17 cellular contexts compared by ENCODE assay signal in genomic region chr11:124584681-124585372, GRCh38. TPM values are rescaled to one million over a fixed set of nuclear protein-coding genes. Genes with fewer than 3 reads are reported as not detected.
DNase-seq lines count a peak whose midpoint lies in the region; ATAC-seq, FAIRE-seq and TF ChIP-seq lines count a peak whose summit lies in the region.
"Had no signal": no experiment of that assay in that cellular context is flagged by ENCODE, and none has a peak within 500 bp of the region (broad histone marks: within the 10 kb centered on the region; RNA-seq: fewer than 3 reads in every experiment).

No MANE protein-coding gene starts in this region.

- TF ChIP-seq CTCF in Loucy (conservative IDR thresholded peaks at IDR 0.05; ENCODE audit: low read length), result no peak
- no peak for TF ChIP-seq CTCF in H1 (IDR thresholded peaks at IDR 0.05; ENCODE audit: control extremely low read depth in 1 of 3, insufficient read depth in 1 of 3, low read depth in 1 of 3, low read length in 3 of 3)
- TF ChIP-seq CTCF in neural progenitor cell (IDR thresholded peaks at IDR 0.05), result no peak
- no peak for TF ChIP-seq CTCF in upper lobe of right lung (IDR thresholded peaks at IDR 0.05)

- no peak overlapping the region for H3K27ac Mint-ChIP-seq in neural progenitor cell
- H3K27ac Mint-ChIP-seq in activated CD4-positive, alpha-beta memory T cell treated with anti-CD3 and anti-CD28 coated beads for 36 hours, result no peak overlapping the region
- H3K27ac Mint-ChIP-seq: CD4-positive, alpha-beta memory T cell had no signal

- no peak overlapping the region for H4K8ac ChIP-seq in H1 (ENCODE audit: extremely low read depth, insufficient read depth, low read length)

- H3K79me2 ChIP-seq in Loucy (ENCODE audit: insufficient read depth, low read length) (no peaks in the 10 kb centered on the region), H1 (ENCODE audit: control insufficient read depth in 1 of 2, insufficient read depth in 2 of 2, low read length in 2 of 2) (no peaks in the 10 kb centered on the region), neural progenitor cell (ENCODE audit: low read depth) (no peaks in the 10 kb centered on the region)

- intact Hi-C loops in upper lobe of right lung (cut with DNase I), result no loop called here
- intact Hi-C loops in activated CD4-positive, alpha-beta memory T cell treated with anti-CD3 and anti-CD28 coated beads for 36 hours (cut with micrococcal nuclease), result loop anchor here (5.0 kb wide), 1 partner anchor 518 kb away; no protein-coding TSS in a partner anchor

- H4K5ac ChIP-seq in H1 (ENCODE audit: insufficient read length, low read depth, low read length), result no peak overlapping the region

- no peaks in the 10 kb centered on the region for H3K4me1 ChIP-seq in Loucy (ENCODE audit: insufficient read depth, low read length, poor library complexity, severe bottlenecking)
- peaks cover 0 to 3% (median 0%) of the 10 kb centered on the region in 4 experiments; a peak in 1 of 7 replicates for H3K4me1 ChIP-seq in H1 (replicated peaks in 1 of 4; ENCODE audit: control insufficient read depth in 3 of 4, insufficient read depth in 4 of 4, low read length in 3 of 4)
- no peaks in the 10 kb centered on the region for H3K4me1 ChIP-seq in neural progenitor cell
- no peaks in the 10 kb centered on the region for H3K4me1 ChIP-seq in upper lobe of right lung
- H3K4me1 ChIP-seq: BE2C had no signal

- DNase-seq in H1 (ENCODE audit: low read depth in 1 of 2, low spot score in 2 of 2), result no peak
- no peak for DNase-seq in neural progenitor cell (ENCODE audit: low spot score)
- no peak for DNase-seq in upper lobe of right lung
- no peak for DNase-seq in activated T-cell treated with anti-CD3 and anti-CD28 coated beads, Interleukin-2, amount 50 U/mL, for 4 hours
- DNase-seq in activated CD4-positive, alpha-beta memory T cell treated with anti-CD3 and anti-CD28 coated beads for 36 hours, result no peak
- DNase-seq: BE2C; CD4-positive, alpha-beta memory T cell; DMS79; H7; IMR-90 had no signal

- H3K56ac ChIP-seq in H1 (replicated peaks; ENCODE audit: insufficient read length, low read depth, low read length), result no peak overlapping the region

- H3K36me3 ChIP-seq in Loucy (ENCODE audit: insufficient read depth, low read length) (no peaks in the 10 kb centered on the region), H1 (ENCODE audit: control insufficient read depth in 2 of 4, insufficient read depth in 4 of 4, low read length in 3 of 4) (no peaks in the 10 kb centered on the region), neural progenitor cell (no peaks in the 10 kb centered on the region), upper lobe of right lung (no peaks in the 10 kb centered on the region)
- H3K36me3 ChIP-seq: BE2C had no signal

- no peak overlapping the region for H3K18ac ChIP-seq in H1 (ENCODE audit: extremely low read depth, low read length)

- no peak overlapping the region for H3K4me3 ChIP-seq in Loucy (ENCODE audit: low read length, poor library complexity, severe bottlenecking)
- H3K4me3 ChIP-seq in H1 (ENCODE audit: extremely low read depth in 1 of 4, insufficient read depth in 2 of 4, low read depth in 3 of 4, low read length in 4 of 4), result no peak overlapping the region
- no peak overlapping the region for H3K4me3 ChIP-seq in neural progenitor cell
- H3K4me3 ChIP-seq in upper lobe of right lung, result no peak overlapping the region
- H3K4me3 ChIP-seq: GM12878 had no signal

- H3K27me3 ChIP-seq in Loucy (ENCODE audit: insufficient read depth, low read length, poor library complexity, severe bottlenecking) (no peaks in the 10 kb centered on the region), H1 (replicated peaks in 1 of 4; ENCODE audit: control insufficient read depth in 3 of 4, extremely low read depth in 1 of 4, insufficient read depth in 3 of 4, low read length in 3 of 4) (no peaks in the 10 kb centered on the region), neural progenitor cell (no peaks in the 10 kb centered on the region), upper lobe of right lung (peaks cover 14% of the 10 kb centered on the region)

- ATAC-seq in upper lobe of right lung (peak; percentile 58), HG03571 (IDR thresholded peaks at IDR 0.05; ENCODE audit: unreplicated experiment) (no peak)
- ATAC-seq in activated T-cell treated with anti-CD3 and anti-CD28 coated beads, Interleukin-2, amount 50 U/mL, for 4 hours, result no peak
- ATAC-seq: GM12878 had no signal

- FAIRE-seq in H1 (lab: Jason Lieb, UNC), result no peak
- FAIRE-seq: A204.1, GM12878 had no signal

- H2BK5ac ChIP-seq in H1 (ENCODE audit: low read depth, low read length), result no peak overlapping the region

- H2BK120ac ChIP-seq in H1 (replicated peaks; ENCODE audit: low read depth, low read length), result no peak overlapping the region

- H3F3A ChIP-seq in Loucy (ENCODE audit: low read depth) (no peaks in the 10 kb centered on the region), neural progenitor cell (ENCODE audit: low read depth) (peaks cover under 1% of the 10 kb centered on the region)

- no peak overlapping the region for H3K14ac ChIP-seq in H1 (ENCODE audit: insufficient read length)

- H3K36me3 Mint-ChIP-seq in neural progenitor cell, result no peaks in the 10 kb centered on the region
- H3K36me3 Mint-ChIP-seq in activated T-cell treated with anti-CD3 and anti-CD28 coated beads, Interleukin-2, amount 50 U/mL, for 4 hours (ENCODE audit: insufficient read depth), result no peaks in the 10 kb centered on the region
- H3K36me3 Mint-ChIP-seq in activated CD4-positive, alpha-beta memory T cell treated with anti-CD3 and anti-CD28 coated beads for 36 hours, result no peaks in the 10 kb centered on the region
- H3K36me3 Mint-ChIP-seq: CD4-positive, alpha-beta memory T cell had no signal

- 72% methylated on average over 4 of the region's 4 CpGs; no CpG with 5 or more reads in 1 of the 2 experiments for WGBS in H1 (ENCODE audit: extremely low coverage in 1 of 2, insufficient coverage in 1 of 2, insufficient read length in 1 of 2, insufficient replicate concordance in 2 of 2, low coverage in 1 of 2, low lambda C conversion rate in 2 of 2, missing lambda C conversion rate in 1 of 2), 2 experiments

- TF ChIP-seq POLR2A in H1 (IDR thresholded peaks at IDR 0.05; ENCODE audit: control extremely low read depth in 1 of 2, low read depth in 2 of 2, low read length in 2 of 2), result no peak

- no peak for TF ChIP-seq EP300 in H1 (IDR thresholded peaks at IDR 0.05; ENCODE audit: borderline replicate concordance in 1 of 2, low read depth in 2 of 2, low read length in 2 of 2)

- H3K27me3 Mint-ChIP-seq in neural progenitor cell (ENCODE audit: insufficient read depth, low read depth), result no peaks in the 10 kb centered on the region
- H3K27me3 Mint-ChIP-seq in activated T-cell treated with anti-CD3 and anti-CD28 coated beads, Interleukin-2, amount 50 U/mL, for 4 hours (ENCODE audit: low read depth), result peaks cover 16% of the 10 kb centered on the region
- H3K27me3 Mint-ChIP-seq in activated CD4-positive, alpha-beta memory T cell treated with anti-CD3 and anti-CD28 coated beads for 36 hours, result peaks cover 15% of the 10 kb centered on the region

- no peaks in the 10 kb centered on the region for H3K23me2 ChIP-seq in H1 (ENCODE audit: low read depth, low read length)

- no peak overlapping the region for H2AK5ac ChIP-seq in H1 (ENCODE audit: low read depth, low read length)

- H2AFZ ChIP-seq in Loucy (ENCODE audit: low read length) (peak overlapping the region; percentile 73), H1 (ENCODE audit: low read length) (peak overlapping the region; percentile 68), neural progenitor cell (replicated peaks) (peak overlapping the region; percentile 34)

- no peak overlapping the region for H2BK15ac ChIP-seq in H1 (ENCODE audit: low read length)

- H3K79me1 ChIP-seq in H1 (ENCODE audit: low read depth, low read length), result no peaks in the 10 kb centered on the region

- POLR2A ChIA-PET in H1 (lab: Charles Lee; ENCODE audit: partially characterized antibody), result no interaction called here
- POLR2A ChIA-PET in activated CD4-positive, alpha-beta memory T cell treated with anti-CD3 and anti-CD28 coated beads for 36 hours (lab: Charles Lee), result no interaction called here

- TF ChIP-seq RAD21 in H1 (IDR thresholded peaks at IDR 0.05 in 1 of 2, conservative IDR thresholded peaks at IDR 0.05 in 1 of 2; ENCODE audit: low read depth in 2 of 2, low read length in 2 of 2), result no peak

- H4K91ac ChIP-seq in H1 (replicated peaks; ENCODE audit: insufficient read length, low read length), result no peak overlapping the region

- H3K4me2 ChIP-seq in Loucy (ENCODE audit: low read depth, low read length, poor library complexity, severe bottlenecking) (no peak overlapping the region), H1 (ENCODE audit: insufficient read depth in 1 of 2, low read depth in 2 of 2, low read length in 2 of 2) (no peak overlapping the region), neural progenitor cell (no peak overlapping the region)

- H4K20me1 ChIP-seq in Loucy (ENCODE audit: insufficient read depth, low read length, poor library complexity, severe bottlenecking) (no peaks in the 10 kb centered on the region), H1 (replicated peaks in 1 of 2; ENCODE audit: control insufficient read depth in 1 of 2, insufficient read depth in 2 of 2, low read length in 2 of 2) (no peaks in the 10 kb centered on the region), neural progenitor cell (ENCODE audit: low read depth) (no peaks in the 10 kb centered on the region)

- H3K9me3 ChIP-seq in Loucy (ENCODE audit: insufficient read depth, low read depth, low read length), result no peaks in the 10 kb centered on the region
- H3K9me3 ChIP-seq in H1 (ENCODE audit: insufficient read depth in 2 of 2, low read depth in 1 of 2, low read length in 1 of 2), result no peaks in the 10 kb centered on the region
- no peaks in the 10 kb centered on the region for H3K9me3 ChIP-seq in neural progenitor cell (ENCODE audit: low read depth)
- H3K9me3 ChIP-seq in upper lobe of right lung, result no peaks in the 10 kb centered on the region
- H3K9me3 ChIP-seq: BE2C had no signal

- no peak overlapping the region for H3K4me3 Mint-ChIP-seq in neural progenitor cell
- H3K4me3 Mint-ChIP-seq in activated T-cell treated with anti-CD3 and anti-CD28 coated beads, Interleukin-2, amount 50 U/mL, for 4 hours, result no peak overlapping the region
- H3K4me3 Mint-ChIP-seq in activated CD4-positive, alpha-beta memory T cell treated with anti-CD3 and anti-CD28 coated beads for 36 hours, result no peak overlapping the region
- H3K4me3 Mint-ChIP-seq: CD4-positive, alpha-beta memory T cell had no signal

- no peaks in the 10 kb centered on the region for H3K9me2 ChIP-seq in Loucy (replicated peaks; ENCODE audit: low read depth, low read length)

- H3K9ac ChIP-seq in Loucy (ENCODE audit: low read depth, low read length, poor library complexity, severe bottlenecking) (no peak overlapping the region), H1 (replicated peaks in 1 of 4; ENCODE audit: extremely low read depth in 1 of 4, low read depth in 3 of 4, low read length in 3 of 4) (no peak overlapping the region), neural progenitor cell (no peak overlapping the region)

- peaks cover 2% of the 10 kb centered on the region for H3K9me3 Mint-ChIP-seq in neural progenitor cell
- no peaks in the 10 kb centered on the region for H3K9me3 Mint-ChIP-seq in activated T-cell treated with anti-CD3 and anti-CD28 coated beads, Interleukin-2, amount 50 U/mL, for 4 hours
- no peaks in the 10 kb centered on the region for H3K9me3 Mint-ChIP-seq in activated CD4-positive, alpha-beta memory T cell treated with anti-CD3 and anti-CD28 coated beads for 36 hours
- H3K9me3 Mint-ChIP-seq: CD4-positive, alpha-beta memory T cell had no signal

- no peak overlapping the region for H3K23ac ChIP-seq in H1 (ENCODE audit: insufficient read length)

- CTCF ChIA-PET in H1 (lab: Charles Lee; ENCODE audit: partially characterized antibody), result interaction anchor here (0.7 to 5.3 kb wide), 22 partner anchors 8 to 263 kb away, joined by 3 to 59 read pairs (median 5); partner anchors contain the start of gene OR8A1
- CTCF ChIA-PET in activated CD4-positive, alpha-beta memory T cell treated with anti-CD3 and anti-CD28 coated beads for 36 hours (lab: Charles Lee), result interaction anchor here (1.1 to 3.6 kb wide), 10 partner anchors 10 to 513 kb away, joined by 3 to 33 read pairs (median 6); no protein-coding TSS in a partner anchor

- no peak overlapping the region for H2BK12ac ChIP-seq in H1 (ENCODE audit: low read depth, low read length)

- H3K4me1 Mint-ChIP-seq in neural progenitor cell, result peaks cover 6% of the 10 kb centered on the region
- H3K4me1 Mint-ChIP-seq in activated T-cell treated with anti-CD3 and anti-CD28 coated beads, Interleukin-2, amount 50 U/mL, for 4 hours (ENCODE audit: low read depth), result no peaks in the 10 kb centered on the region
- H3K4me1 Mint-ChIP-seq in activated CD4-positive, alpha-beta memory T cell treated with anti-CD3 and anti-CD28 coated beads for 36 hours (ENCODE audit: low read depth), result no peaks in the 10 kb centered on the region
- H3K4me1 Mint-ChIP-seq: CD4-positive, alpha-beta memory T cell had no signal

- no peak overlapping the region for H3K27ac ChIP-seq in H1 (ENCODE audit: low read depth, low read length)
- H3K27ac ChIP-seq in neural progenitor cell, result no peak overlapping the region
- H3K27ac ChIP-seq in upper lobe of right lung, result no peak overlapping the region
- H3K27ac ChIP-seq: C4-2B had no signal

- no peak overlapping the region for H3K4ac ChIP-seq in H1 (replicated peaks; ENCODE audit: insufficient read length, low read depth, low read length)

- H2BK20ac ChIP-seq in H1 (ENCODE audit: low read length), result no peak overlapping the region

RNA-seq across cellular contexts. Expression of gene OR8A1, which starts 15.0 kb away (rescaled TPM):
- total RNA-seq in H1 (2021; fragmentation: NEBNext Ultra II Directional; extraction: Animal tissue kit (Norgen Biotek cat#: 25700)), result not detected in 2 replicates
- polyA plus RNA-seq in H1 (2011; rRNA removed), result not detected in 2 replicates
- polyA plus RNA-seq in H1 (2011; cell fraction: cytosol; rRNA removed), result not detected
- not detected for polyA plus RNA-seq in H1 (2011; cell fraction: nucleus; rRNA removed)
- polyA plus RNA-seq in H1 (2012, experiment 1 of 2), result not detected in 4 replicates
- polyA plus RNA-seq in H1 (2012, experiment 2 of 2), result not detected
- polyA plus RNA-seq in H1 (2013, experiment 1 of 2), result not detected
- polyA plus RNA-seq in H1 (2013, experiment 2 of 2), result not detected
- polyA minus RNA-seq in H1 (2011; rRNA and poly(A)+ RNA removed), result not detected in 2 replicates
- not detected for polyA minus RNA-seq in H1 (2011; cell fraction: cytosol; rRNA and poly(A)+ RNA removed)
- polyA minus RNA-seq in H1 (2011; cell fraction: nucleus; rRNA and poly(A)+ RNA removed), result not detected
- total RNA-seq in neural progenitor cell (ENCODE audit: low replicate concordance), result not detected in 2 replicates
- total RNA-seq in upper lobe of right lung, result not detected
- not detected for total RNA-seq in activated T-cell treated with anti-CD3 and anti-CD28 coated beads, Interleukin-2, amount 50 U/mL, for 4 hours
- total RNA-seq in activated CD4-positive, alpha-beta memory T cell treated with anti-CD3 and anti-CD28 coated beads for 36 hours, result not detected
- total RNA-seq: CD4-positive, alpha-beta memory T cell; G401; GM12878; H7; HT-29; IMR-90 had no signal
- polyA plus RNA-seq: CD4-positive, alpha-beta memory T cell; GM12878; IMR-90 had no signal

RNA-seq across cellular contexts. Expression of gene PANX3, which starts 26.4 kb away (rescaled TPM):
- total RNA-seq in H1 (2021; fragmentation: NEBNext Ultra II Directional; extraction: Animal tissue kit (Norgen Biotek cat#: 25700)), result not detected in 2 replicates
- polyA plus RNA-seq in H1 (2011; rRNA removed), result not detected in 2 replicates
- polyA plus RNA-seq in H1 (2011; cell fraction: cytosol; rRNA removed), result not detected
- polyA plus RNA-seq in H1 (2011; cell fraction: nucleus; rRNA removed), result not detected
- not detected in 4 replicates for polyA plus RNA-seq in H1 (2012, experiment 1 of 2)
- polyA plus RNA-seq in H1 (2012, experiment 2 of 2), result not detected
- polyA plus RNA-seq in H1 (2013, experiment 1 of 2), result not detected
- not detected for polyA plus RNA-seq in H1 (2013, experiment 2 of 2)
- not detected in 2 replicates for polyA minus RNA-seq in H1 (2011; rRNA and poly(A)+ RNA removed)
- not detected for polyA minus RNA-seq in H1 (2011; cell fraction: cytosol; rRNA and poly(A)+ RNA removed)
- polyA minus RNA-seq in H1 (2011; cell fraction: nucleus; rRNA and poly(A)+ RNA removed), result not detected
- total RNA-seq in neural progenitor cell (ENCODE audit: low replicate concordance) (not detected in 2 replicates), upper lobe of right lung (not detected)
- total RNA-seq in activated T-cell treated with anti-CD3 and anti-CD28 coated beads, Interleukin-2, amount 50 U/mL, for 4 hours, result not detected
- not detected for total RNA-seq in activated CD4-positive, alpha-beta memory T cell treated with anti-CD3 and anti-CD28 coated beads for 36 hours
- total RNA-seq: CD4-positive, alpha-beta memory T cell; G401; GM12878; H7; HT-29; IMR-90 had no signal
- polyA plus RNA-seq: CD4-positive, alpha-beta memory T cell; GM12878; IMR-90 had no signal

RNA-seq across cellular contexts. Expression of gene TBRG1, which starts 37.8 kb away (rescaled TPM):
- total RNA-seq in H1 (2021; fragmentation: NEBNext Ultra II Directional; extraction: Animal tissue kit (Norgen Biotek cat#: 25700)), result 22.7 and 26.7 TPM in 2 replicates
- polyA plus RNA-seq in H1 (2011; rRNA removed), result 13.6 and 16.3 TPM in 2 replicates
- 18.8 TPM for polyA plus RNA-seq in H1 (2011; cell fraction: cytosol; rRNA removed)
- 56.8 TPM for polyA plus RNA-seq in H1 (2011; cell fraction: nucleus; rRNA removed)
- 18.4 to 29.3 TPM (median 20.6 TPM) in 4 replicates for polyA plus RNA-seq in H1 (2012, experiment 1 of 2)
- polyA plus RNA-seq in H1 (2012, experiment 2 of 2), result 10.0 TPM
- 25.2 TPM for polyA plus RNA-seq in H1 (2013, experiment 1 of 2)
- polyA plus RNA-seq in H1 (2013, experiment 2 of 2), result 21.6 TPM
- polyA minus RNA-seq in H1 (2011; rRNA and poly(A)+ RNA removed), result 20.9 and 23.2 TPM in 2 replicates
- 14.7 TPM for polyA minus RNA-seq in H1 (2011; cell fraction: cytosol; rRNA and poly(A)+ RNA removed)
- 31.5 TPM for polyA minus RNA-seq in H1 (2011; cell fraction: nucleus; rRNA and poly(A)+ RNA removed)
- total RNA-seq in neural progenitor cell (ENCODE audit: low replicate concordance) (18.9 and 20.7 TPM in 2 replicates), upper lobe of right lung (44.9 TPM)
- total RNA-seq in activated T-cell treated with anti-CD3 and anti-CD28 coated beads, Interleukin-2, amount 50 U/mL, for 4 hours, result 10 to 100 TPM; 42.4 to 55.0 (median 44.9) TPM
- total RNA-seq in activated CD4-positive, alpha-beta memory T cell treated with anti-CD3 and anti-CD28 coated beads for 36 hours, result 10 to 100 TPM; 33.5 to 34.5 TPM

RNA-seq across cellular contexts. Expression of gene OR8B12, which starts 41.4 kb away (rescaled TPM):
- total RNA-seq in H1 (2021; fragmentation: NEBNext Ultra II Directional; extraction: Animal tissue kit (Norgen Biotek cat#: 25700)), result not detected in 2 replicates
- not detected in 2 replicates for polyA plus RNA-seq in H1 (2011; rRNA removed)
- not detected for polyA plus RNA-seq in H1 (2011; cell fraction: cytosol; rRNA removed)
- polyA plus RNA-seq in H1 (2011; cell fraction: nucleus; rRNA removed), result not detected
- polyA plus RNA-seq in H1 (2012, experiment 1 of 2), result not detected in 4 replicates
- polyA plus RNA-seq in H1 (2012, experiment 2 of 2), result not detected
- polyA plus RNA-seq in H1 (2013, experiment 1 of 2), result not detected
- polyA plus RNA-seq in H1 (2013, experiment 2 of 2), result not detected
- polyA minus RNA-seq in H1 (2011; rRNA and poly(A)+ RNA removed), result not detected in 2 replicates
- not detected for polyA minus RNA-seq in H1 (2011; cell fraction: cytosol; rRNA and poly(A)+ RNA removed)
- polyA minus RNA-seq in H1 (2011; cell fraction: nucleus; rRNA and poly(A)+ RNA removed), result not detected
- total RNA-seq in neural progenitor cell (ENCODE audit: low replicate concordance), result not detected in 2 replicates
- total RNA-seq in upper lobe of right lung, result not detected
- total RNA-seq in activated T-cell treated with anti-CD3 and anti-CD28 coated beads, Interleukin-2, amount 50 U/mL, for 4 hours, result not detected
- total RNA-seq in activated CD4-positive, alpha-beta memory T cell treated with anti-CD3 and anti-CD28 coated beads for 36 hours, result not detected
- total RNA-seq: CD4-positive, alpha-beta memory T cell; G401; GM12878; H7; HT-29; IMR-90 had no signal
- polyA plus RNA-seq: CD4-positive, alpha-beta memory T cell; GM12878; IMR-90 had no signal
